17 cellular contexts compared by ENCODE assay signal in genomic region chr7:88089484-88090050, GRCh38.
DNase-seq lines count a peak whose midpoint lies in the region; ATAC-seq and TF ChIP-seq lines count a peak whose summit lies in the region.
"Had no signal": no experiment of that assay in that cellular context is flagged by ENCODE, and none has a peak within 500 bp of the region (broad histone marks: within the 10 kb centered on the region; RNA-seq: fewer than 3 reads in every experiment).

No MANE protein-coding gene starts in this region.

- no peak overlapping the region for H3K4me2 ChIP-seq in GM23338
- H3K4me2 ChIP-seq: SK-N-SH had no signal

- no peaks in the 10 kb centered on the region for H3K9me3 Mint-ChIP-seq in GM23338
- H3K9me3 Mint-ChIP-seq in endodermal cell = no peaks in the 10 kb centered on the region
- H3K9me3 Mint-ChIP-seq in activated CD4-positive, alpha-beta memory T cell treated with anti-CD3 and anti-CD28 coated beads, Interleukin-2, amount 10 ng/mL, durations not matched to agents 7 days and 5 days = no peaks in the 10 kb centered on the region
- H3K9me3 Mint-ChIP-seq: CD4-positive, alpha-beta T cell had no signal

- H3K4me1 Mint-ChIP-seq in GM23338 (peaks cover 29% of the 10 kb centered on the region), endodermal cell (peaks cover 7% of the 10 kb centered on the region)
- peaks cover 3% of the 10 kb centered on the region for H3K4me1 Mint-ChIP-seq in activated CD4-positive, alpha-beta memory T cell treated with anti-CD3 and anti-CD28 coated beads, Interleukin-2, amount 10 ng/mL, durations not matched to agents 7 days and 5 days
- H3K4me1 Mint-ChIP-seq: B cell had no signal

- CTCF ChIA-PET in activated CD4-positive, alpha-beta memory T cell treated with anti-CD3 and anti-CD28 coated beads, Interleukin-2, amount 10 ng/mL, durations not matched to agents 7 days and 5 days (lab: Charles Lee) = interaction anchor here (1.9 kb wide), 1 partner anchor 23 kb away, joined by 5 read pairs; no protein-coding TSS in a partner anchor

- no peaks in the 10 kb centered on the region for H3K36me3 ChIP-seq in GM23338 (ENCODE audit: insufficient read depth)
- no peaks in the 10 kb centered on the region for H3K36me3 ChIP-seq in endodermal cell (ENCODE audit: control insufficient read depth, insufficient read depth, low read length)
- no peaks in the 10 kb centered on the region for H3K36me3 ChIP-seq in MG63

- TF ChIP-seq CTCF in GM23338 (conservative IDR thresholded peaks at IDR 0.05; ENCODE audit: low read depth in 2 of 2) (no peak), endodermal cell (conservative IDR thresholded peaks at IDR 0.05) (no peak)

- H3K9ac ChIP-seq in endodermal cell (ENCODE audit: extremely low read depth, low read length, poor library complexity, severe bottlenecking) = no peak overlapping the region
- H3K9ac ChIP-seq: SK-N-SH had no signal

- POLR2A ChIA-PET in activated CD4-positive, alpha-beta memory T cell treated with anti-CD3 and anti-CD28 coated beads, Interleukin-2, amount 10 ng/mL, durations not matched to agents 7 days and 5 days (lab: Charles Lee) = no interaction called here

- no peaks in the 10 kb centered on the region for H3K36me3 Mint-ChIP-seq in GM23338 (ENCODE audit: low read depth)
- no peaks in the 10 kb centered on the region for H3K36me3 Mint-ChIP-seq in endodermal cell (ENCODE audit: low read depth)
- no peaks in the 10 kb centered on the region for H3K36me3 Mint-ChIP-seq in activated CD4-positive, alpha-beta memory T cell treated with anti-CD3 and anti-CD28 coated beads, Interleukin-2, amount 10 ng/mL, durations not matched to agents 7 days and 5 days (ENCODE audit: low read depth)

- H3K9me3 ChIP-seq in endodermal cell (ENCODE audit: control insufficient read depth, low read length) (no peaks in the 10 kb centered on the region), MG63 (no peaks in the 10 kb centered on the region)
- H3K9me3 ChIP-seq: SK-N-SH had no signal

- no peaks in the 10 kb centered on the region for H3K27me3 ChIP-seq in GM23338 (ENCODE audit: insufficient read depth)
- no peaks in the 10 kb centered on the region for H3K27me3 ChIP-seq in endodermal cell (ENCODE audit: control insufficient read depth, insufficient read depth, low read length, poor library complexity, severe bottlenecking)
- no peaks in the 10 kb centered on the region for H3K27me3 ChIP-seq in MG63

- H3K4me3 ChIP-seq in GM23338 (no peak overlapping the region), endodermal cell (ENCODE audit: low read length) (no peak overlapping the region), MG63 (no peak overlapping the region)

- H3K9me2 ChIP-seq in GM23338 (ENCODE audit: insufficient read depth) = no peaks in the 10 kb centered on the region
- H3K9me2 ChIP-seq: SK-N-SH had no signal

- ATAC-seq in GM23338 = no peak
- ATAC-seq in SK-N-SH treated with all-trans-retinoic acid at 6 μM for 48 hours = no peak

- H3K27ac Mint-ChIP-seq in GM23338 (peak overlapping the region; percentile 27), endodermal cell (peak overlapping the region; percentile 64)
- H3K27ac Mint-ChIP-seq in activated CD4-positive, alpha-beta memory T cell treated with anti-CD3 and anti-CD28 coated beads, Interleukin-2, amount 10 ng/mL, durations not matched to agents 7 days and 5 days = no peak overlapping the region
- H3K27ac Mint-ChIP-seq: B cell; CD4-positive, alpha-beta T cell had no signal

- WGBS in endodermal cell (ENCODE audit: insufficient coverage in 1 of 2, insufficient read length in 1 of 2), 2 experiments = 97% methylated on average over 1 of the region's 1 CpG; no CpG with 5 or more reads in 1 of the 2 experiments

- DNase-seq in GM23338 (ENCODE audit: low spot score) (no peak), NCI-H69 (lab: John Stamatoyannopoulos, UW) (peak; percentile 33), endodermal cell (no peak), pons (ENCODE audit: low spot score) (peak; percentile 56), midbrain (lab: John Stamatoyannopoulos, UW) (no peak), MG63 (no peak)
- no peak for DNase-seq in activated CD4-positive, alpha-beta memory T cell treated with anti-CD3 and anti-CD28 coated beads, Interleukin-2, amount 10 ng/mL, durations not matched to agents 7 days and 5 days
- DNase-seq: ACHN; CD4-positive, alpha-beta T cell; DMS79 treated with DMSO at 0.1 percent for 48 hours; GF-D8; NCI-H1436; NCI-H2081; NCI-H526 treated with DMSO at 0.1 percent for 48 hours; SK-N-SH had no signal

- no peak overlapping the region for H3K27ac ChIP-seq in GM23338 (ENCODE audit: low read depth)
- no peak overlapping the region for H3K27ac ChIP-seq in endodermal cell (ENCODE audit: low read depth, low read length)

- H3K27me3 Mint-ChIP-seq in GM23338 (ENCODE audit: insufficient read depth, low read depth, poor library complexity) = no peaks in the 10 kb centered on the region
- no peaks in the 10 kb centered on the region for H3K27me3 Mint-ChIP-seq in endodermal cell (ENCODE audit: insufficient read depth)
- H3K27me3 Mint-ChIP-seq in activated CD4-positive, alpha-beta memory T cell treated with anti-CD3 and anti-CD28 coated beads, Interleukin-2, amount 10 ng/mL, durations not matched to agents 7 days and 5 days = no peaks in the 10 kb centered on the region
- H3K27me3 Mint-ChIP-seq: CD4-positive, alpha-beta T cell had no signal

- no peak overlapping the region for H2AFZ ChIP-seq in GM23338

- H3K4me1 ChIP-seq in GM23338 (ENCODE audit: insufficient read depth) (no peaks in the 10 kb centered on the region), endodermal cell (ENCODE audit: control insufficient read depth, insufficient read depth, low read length) (no peaks in the 10 kb centered on the region)

- no peaks in the 10 kb centered on the region for H4K20me1 ChIP-seq in GM23338 (replicated peaks; ENCODE audit: insufficient read depth)

- H3K4me3 Mint-ChIP-seq in GM23338 (no peak overlapping the region), endodermal cell (no peak overlapping the region)
- H3K4me3 Mint-ChIP-seq in activated CD4-positive, alpha-beta memory T cell treated with anti-CD3 and anti-CD28 coated beads, Interleukin-2, amount 10 ng/mL, durations not matched to agents 7 days and 5 days = no peak overlapping the region
- H3K4me3 Mint-ChIP-seq: B cell; CD4-positive, alpha-beta T cell had no signal

- H3F3A ChIP-seq in GM23338 (replicated peaks; ENCODE audit: low read depth) = no peaks in the 10 kb centered on the region

- no peaks in the 10 kb centered on the region for H3K79me2 ChIP-seq in GM23338 (replicated peaks; ENCODE audit: insufficient read depth)

TF ChIP-seq in GM23338, 12 proteins besides CTCF, POLR2A, EP300 and RAD21 (continues in another document):
- TF ChIP-seq NANOG (IDR thresholded peaks at IDR 0.05; ENCODE audit: borderline replicate concordance) (no peak), ZNF114 (CRISPR knock-in tag; IDR thresholded peaks at IDR 0.05) (no peak), CREB1 (CRISPR knock-in tag; IDR thresholded peaks at IDR 0.05; ENCODE audit: low read depth) (no peak)

TF ChIP-seq in SK-N-SH treated with all-trans-retinoic acid at 6 μM for 48 hours, 23 proteins besides CTCF, POLR2A, EP300 and RAD21:
- TF ChIP-seq, protein P1, sequence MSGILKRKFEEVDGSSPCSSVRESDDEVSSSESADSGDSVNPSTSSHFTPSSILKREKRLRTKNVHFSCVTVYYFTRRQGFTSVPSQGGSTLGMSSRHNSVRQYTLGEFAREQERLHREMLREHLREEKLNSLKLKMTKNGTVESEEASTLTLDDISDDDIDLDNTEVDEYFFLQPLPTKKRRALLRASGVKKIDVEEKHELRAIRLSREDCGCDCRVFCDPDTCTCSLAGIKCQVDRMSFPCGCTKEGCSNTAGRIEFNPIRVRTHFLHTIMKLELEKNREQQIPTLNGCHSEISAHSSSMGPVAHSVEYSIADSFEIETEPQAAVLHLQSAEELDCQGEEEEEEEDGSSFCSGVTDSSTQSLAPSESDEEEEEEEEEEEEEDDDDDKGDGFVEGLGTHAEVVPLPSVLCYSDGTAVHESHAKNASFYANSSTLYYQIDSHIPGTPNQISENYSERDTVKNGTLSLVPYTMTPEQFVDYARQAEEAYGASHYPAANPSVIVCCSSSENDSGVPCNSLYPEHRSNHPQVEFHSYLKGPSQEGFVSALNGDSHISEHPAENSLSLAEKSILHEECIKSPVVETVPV (CRISPR knock-in tag; IDR thresholded peaks at IDR 0.05) = no peak
- TF ChIP-seq ESRRG (CRISPR knock-in tag; IDR thresholded peaks at IDR 0.05) (no peak), GLIS3 (CRISPR knock-in tag; IDR thresholded peaks at IDR 0.05) (no peak), PATZ1 (CRISPR knock-in tag; IDR thresholded peaks at IDR 0.05; ENCODE audit: borderline replicate concordance) (no peak), ZC3H10 (CRISPR knock-in tag; IDR thresholded peaks at IDR 0.05) (no peak), TCF4 (CRISPR knock-in tag; IDR thresholded peaks at IDR 0.05; ENCODE audit: borderline replicate concordance) (no peak)
- TF ChIP-seq, protein P2, sequence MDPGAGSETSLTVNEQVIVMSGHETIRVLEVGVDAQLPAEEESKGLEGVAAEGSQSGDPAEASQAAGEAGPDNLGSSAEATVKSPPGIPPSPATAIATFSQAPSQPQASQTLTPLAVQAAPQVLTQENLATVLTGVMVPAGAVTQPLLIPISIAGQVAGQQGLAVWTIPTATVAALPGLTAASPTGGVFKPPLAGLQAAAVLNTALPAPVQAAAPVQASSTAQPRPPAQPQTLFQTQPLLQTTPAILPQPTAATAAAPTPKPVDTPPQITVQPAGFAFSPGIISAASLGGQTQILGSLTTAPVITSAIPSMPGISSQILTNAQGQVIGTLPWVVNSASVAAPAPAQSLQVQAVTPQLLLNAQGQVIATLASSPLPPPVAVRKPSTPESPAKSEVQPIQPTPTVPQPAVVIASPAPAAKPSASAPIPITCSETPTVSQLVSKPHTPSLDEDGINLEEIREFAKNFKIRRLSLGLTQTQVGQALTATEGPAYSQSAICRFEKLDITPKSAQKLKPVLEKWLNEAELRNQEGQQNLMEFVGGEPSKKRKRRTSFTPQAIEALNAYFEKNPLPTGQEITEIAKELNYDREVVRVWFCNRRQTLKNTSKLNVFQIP (CRISPR knock-in tag; IDR thresholded peaks at IDR 0.05; ENCODE audit: borderline replicate concordance, low read depth) = no peak

Comparison
In these comparisons a context has a peak if more than half of its experiments do, and no peak if none do; other contexts are left out.
1. DNase-seq: peak in NCI-H69 (single experiment) and pons (single experiment); none in GM23338 (single experiment), endodermal cell (single experiment), activated CD4-positive, alpha-beta memory T cell treated with anti-CD3 and anti-CD28 coated beads, Interleukin-2, amount 10 ng/mL, durations not matched to agents 7 days and 5 days (single experiment), midbrain (single experiment) and MG63 (single experiment).